In the genomic region with DNA sequence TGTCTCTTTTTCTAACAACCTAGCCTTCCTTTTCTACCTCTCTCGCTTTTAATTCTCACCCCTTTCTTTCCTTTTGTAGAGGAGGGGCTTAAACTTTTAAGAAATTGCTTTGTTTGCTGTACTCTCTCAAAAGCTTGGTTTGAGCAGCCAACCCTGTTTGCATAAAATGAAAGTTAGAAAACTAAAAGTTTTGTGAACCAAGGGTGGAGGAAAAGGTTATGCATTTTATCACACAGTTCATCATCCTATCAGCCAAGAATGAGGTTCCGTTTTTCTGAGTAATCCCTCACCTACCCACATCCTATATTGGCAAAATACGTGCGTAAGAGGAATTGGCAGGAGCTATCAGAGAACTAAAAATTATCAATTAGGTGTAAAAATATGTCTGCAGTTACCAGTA, we compare ENCODE assay signal across 15 cellular contexts. TPM values are rescaled to one million over a fixed set of nuclear protein-coding genes. Genes with fewer than 3 reads are reported as not detected.
DNase-seq lines count a peak whose midpoint lies in the region; ATAC-seq, FAIRE-seq and TF ChIP-seq lines count a peak whose summit lies in the region.
"Had no signal": no experiment of that assay in that cellular context is flagged by ENCODE, and none has a peak within 500 bp of the region (broad histone marks: within the 10 kb centered on the region; RNA-seq: fewer than 3 reads in every experiment).

No MANE protein-coding gene starts in this region.

- H3K36me3 Mint-ChIP-seq in activated T-cell treated with anti-CD3 and anti-CD28 coated beads, Interleukin-2, amount 50 U/mL, for 4 hours (ENCODE audit: insufficient read depth), result no peaks in the 10 kb centered on the region
- H3K36me3 Mint-ChIP-seq: immature natural killer cell had no signal

- BruUV-seq in PC-3 (replicated peaks; lab: Mats Ljungman, UMichigan), result no TSS peak
- BruUV-seq in GM12878 (replicated peaks; lab: Mats Ljungman, UMichigan), result no TSS peak

- CTCF ChIA-PET in PC-3 (lab: Charles Lee), result no interaction called here
- CTCF ChIA-PET in GM12878 (lab: Yijun Ruan, JAX), result interaction anchor here (1.8 kb wide), 1 partner anchor 18 kb away, joined by 5 read pairs; no protein-coding TSS in a partner anchor

- POLR2A ChIA-PET in PC-3 (lab: Charles Lee; ENCODE audit: unreplicated experiment) (no interaction called here), GM12878 (lab: Charles Lee) (interaction anchor here (1.5 kb wide), 1 partner anchor 24 kb away, joined by 3 read pairs; no protein-coding TSS in a partner anchor)

- intact Hi-C loops in PC-3 (cut with micrococcal nuclease), result no loop called here
- intact Hi-C loops in GM12878 (cut with micrococcal nuclease; ENCODE audit: unreplicated experiment), result no loop called here

- no peak for DNase-seq in activated T-cell treated with anti-CD3 and anti-CD28 coated beads, Interleukin-2, amount 50 U/mL, for 4 hours
- DNase-seq in activated T-cell treated with anti-CD3 and anti-CD28 coated beads, Interleukin-2, amount 50 U/mL, for 48 hours, result no peak
- DNase-seq in PC-3 (peak; percentile 45), GM12878 (ENCODE audit: low read depth, low spot score) (no peak), smooth muscle cell (lab: John Stamatoyannopoulos, UW; ENCODE audit: unreplicated experiment) (no peak), occipital lobe (lab: John Stamatoyannopoulos, UW) (no peak), OCI-M2 (lab: John Stamatoyannopoulos, UW; ENCODE audit: unreplicated experiment) (no peak), dermis blood vessel endothelial cell (no peak)
- DNase-seq: activated CD4-positive, alpha-beta T cell treated with anti-CD3 and anti-CD28 coated beads for 48 hours; esophagus squamous epithelium; immature natural killer cell; stimulated activated CD4-positive, alpha-beta T cell treated with anti-CD3 and anti-CD28 coated beads, Interleukin-1b, Interleukin-23, amount 100 ng/mL, for 48 hours had no signal

- H3K79me2 ChIP-seq in PC-3 (ENCODE audit: low read length) (no peaks in the 10 kb centered on the region), GM12878 (ENCODE audit: control insufficient read depth, insufficient read depth, low read length) (no peaks in the 10 kb centered on the region), smooth muscle cell (ENCODE audit: low read depth) (no peaks in the 10 kb centered on the region)

- peak overlapping the region; percentile 36 for H3K4me3 Mint-ChIP-seq in activated T-cell treated with anti-CD3 and anti-CD28 coated beads, Interleukin-2, amount 50 U/mL, for 4 hours
- H3K4me3 Mint-ChIP-seq: immature natural killer cell had no signal

- H3F3A ChIP-seq in PC-3 (ENCODE audit: low read length, unreplicated experiment), result no peaks in the 10 kb centered on the region
- H3F3A ChIP-seq in smooth muscle cell (ENCODE audit: low read depth), result peaks cover 10% of the 10 kb centered on the region

- peak overlapping the region; percentile 30; the same call in 1 of the 2 replicates for H3K4me3 ChIP-seq in PC-3 (ENCODE audit: low read length)
- H3K4me3 ChIP-seq in GM12878, result no peak overlapping the region; the same call in 1 of the 2 replicates
- H3K4me3 ChIP-seq in smooth muscle cell, result no peak overlapping the region
- H3K4me3 ChIP-seq: esophagus squamous epithelium, vagina had no signal

- peak overlapping the region; percentile 58 for H3K27ac ChIP-seq in PC-3 (ENCODE audit: low read length)
- no peak overlapping the region for H3K27ac ChIP-seq in GM12878 (ENCODE audit: control insufficient read depth, insufficient read depth)
- H3K27ac ChIP-seq in smooth muscle cell (ENCODE audit: low read depth), result peak overlapping the region; percentile 32
- H3K27ac ChIP-seq: esophagus squamous epithelium, vagina had no signal

- no peak for FAIRE-seq in GM12878 (lab: Jason Lieb, UNC)
- FAIRE-seq: H1 had no signal

- TF ChIP-seq RAD21 in GM12878 (IDR thresholded peaks at IDR 0.05; ENCODE audit: insufficient read depth, low read depth, low read length), result no peak

- TF ChIP-seq CTCF in PC-3 (conservative IDR thresholded peaks at IDR 0.05; ENCODE audit: low read depth, low read length), result no peak
- TF ChIP-seq CTCF in GM12878 (IDR thresholded peaks at IDR 0.05 in 2 of 3, conservative IDR thresholded peaks at IDR 0.05 in 1 of 3; ENCODE audit: control insufficient read depth in 2 of 3, extremely low read depth in 1 of 3, insufficient read depth in 1 of 3, low read depth in 3 of 3, low read length in 3 of 3), result no peak
- TF ChIP-seq CTCF in smooth muscle cell (IDR thresholded peaks at IDR 0.05; ENCODE audit: borderline replicate concordance, insufficient read depth, poor library complexity, severe bottlenecking), result no peak

- SMC1A ChIA-PET in GM12878 (lab: Charles Lee; ENCODE audit: uncharacterized antibody, unreplicated experiment), result interaction anchor here (0.6 to 1.7 kb wide), 7 partner anchors 13 to 176 kb away, joined by 3 to 6 read pairs (median 3); no protein-coding TSS in a partner anchor

- RAD21 ChIA-PET in GM12878 (lab: Charles Lee; ENCODE audit: unreplicated experiment), result interaction anchor here (0.7 to 2.1 kb wide), 3 partner anchors 8 to 177 kb away, joined by 3 to 8 read pairs (median 5); no protein-coding TSS in a partner anchor

- ATAC-seq in activated T-cell treated with anti-CD3 and anti-CD28 coated beads, Interleukin-2, amount 50 U/mL, for 4 hours, result peak; percentile 30 to 46
- ATAC-seq in PC-3, result no peak
- ATAC-seq in GM12878, result peak; percentile 74

- H3K4me1 ChIP-seq in PC-3 (ENCODE audit: insufficient read depth, low read length) (peaks cover 28% of the 10 kb centered on the region), GM12878 (ENCODE audit: control insufficient read depth, insufficient read depth, low read length) (peaks cover 16% of the 10 kb centered on the region), smooth muscle cell (ENCODE audit: low read depth) (peaks cover 7% of the 10 kb centered on the region)

- H3K36me3 ChIP-seq in PC-3 (ENCODE audit: low read depth, low read length), result no peaks in the 10 kb centered on the region
- H3K36me3 ChIP-seq in GM12878 (ENCODE audit: control insufficient read depth in 2 of 2, insufficient read depth in 2 of 2, low read length in 1 of 2), result no peaks in the 10 kb centered on the region
- no peaks in the 10 kb centered on the region for H3K36me3 ChIP-seq in smooth muscle cell (ENCODE audit: low read depth)
- H3K36me3 ChIP-seq: esophagus squamous epithelium, vagina had no signal

- H3K9me3 ChIP-seq in PC-3 (ENCODE audit: low read length), result no peaks in the 10 kb centered on the region
- no peaks in the 10 kb centered on the region; the same call in 2 of the 3 replicates for H3K9me3 ChIP-seq in GM12878 (replicated peaks; ENCODE audit: control insufficient read depth, insufficient read depth, low read length)
- no peaks in the 10 kb centered on the region for H3K9me3 ChIP-seq in smooth muscle cell (replicated peaks; ENCODE audit: low read depth)
- H3K9me3 ChIP-seq: esophagus squamous epithelium, vagina had no signal

- H4K20me1 ChIP-seq in PC-3 (ENCODE audit: low read length) (no peaks in the 10 kb centered on the region), GM12878 (ENCODE audit: control insufficient read depth, insufficient read depth) (no peaks in the 10 kb centered on the region), smooth muscle cell (ENCODE audit: low read depth) (no peaks in the 10 kb centered on the region)

- TF ChIP-seq EP300 in GM12878 (IDR thresholded peaks at IDR 0.05; ENCODE audit: borderline replicate concordance in 1 of 2, control insufficient read depth in 1 of 2, low read depth in 2 of 2, low read length in 2 of 2), result no peak; a peak in 1 of 4 replicates

- H3K4me2 ChIP-seq in PC-3 (ENCODE audit: low read length) (peak overlapping the region; percentile 76), GM12878 (ENCODE audit: control insufficient read depth, insufficient read depth) (peak overlapping the region; percentile 35; the same call in 1 of the 2 replicates), smooth muscle cell (peak overlapping the region; percentile 56)

- in situ Hi-C loops in GM12878 (cut with MboI), result no loop called here

- H3K9ac ChIP-seq in PC-3 (ENCODE audit: low read length) (peak overlapping the region; percentile 34; the same call in 1 of the 2 replicates), GM12878 (ENCODE audit: control insufficient read depth, insufficient read depth, low read length) (no peak overlapping the region), smooth muscle cell (ENCODE audit: low read depth) (no peak overlapping the region)

- no peaks in the 10 kb centered on the region for H3K9me3 Mint-ChIP-seq in activated T-cell treated with anti-CD3 and anti-CD28 coated beads, Interleukin-2, amount 50 U/mL, for 4 hours
- H3K9me3 Mint-ChIP-seq: immature natural killer cell had no signal

- no peaks in the 10 kb centered on the region for H3K9me2 ChIP-seq in PC-3 (replicated peaks; ENCODE audit: low read length)

- WGBS in GM12878 (ENCODE audit: insufficient coverage, insufficient replicate concordance, low lambda C conversion rate, missing lambda C conversion rate), result 23% methylated on average over 4 of the region's 4 CpGs
- WGBS in smooth muscle cell (ENCODE audit: low lambda C conversion rate), result 68% methylated on average over 4 of the region's 4 CpGs

- no peaks in the 10 kb centered on the region for H3K27me3 Mint-ChIP-seq in activated T-cell treated with anti-CD3 and anti-CD28 coated beads, Interleukin-2, amount 50 U/mL, for 4 hours (ENCODE audit: low read depth)
- H3K27me3 Mint-ChIP-seq: progenitor cell of endocrine pancreas had no signal

- H3K4me1 Mint-ChIP-seq in activated T-cell treated with anti-CD3 and anti-CD28 coated beads, Interleukin-2, amount 50 U/mL, for 4 hours (ENCODE audit: low read depth), result peaks cover 11% of the 10 kb centered on the region

- TF ChIP-seq POLR2A in GM12878 (IDR thresholded peaks at IDR 0.05; ENCODE audit: low read depth, low read length), result no peak

- H2AFZ ChIP-seq in PC-3 (ENCODE audit: low read length) (no peak overlapping the region), GM12878 (ENCODE audit: control insufficient read depth, low read depth, low read length) (peak overlapping the region; percentile 55), smooth muscle cell (ENCODE audit: low read depth) (peak overlapping the region; percentile 85)

- H3K27me3 ChIP-seq in PC-3 (ENCODE audit: low read length), result no peaks in the 10 kb centered on the region
- no peaks in the 10 kb centered on the region for H3K27me3 ChIP-seq in GM12878 (replicated peaks in 1 of 2; ENCODE audit: control insufficient read depth in 2 of 2, insufficient read depth in 2 of 2, low read length in 1 of 2)
- H3K27me3 ChIP-seq in smooth muscle cell (ENCODE audit: low read depth), result no peaks in the 10 kb centered on the region
- H3K27me3 ChIP-seq: esophagus squamous epithelium, vagina had no signal

RNA-seq across cellular contexts. Expression of gene PTP4A1, which starts 42.8 kb away (rescaled TPM):
- 10 to 100 TPM; 64.2 to 71.1 (median 70.3) TPM for total RNA-seq in activated T-cell treated with anti-CD3 and anti-CD28 coated beads, Interleukin-2, amount 50 U/mL, for 4 hours
- total RNA-seq in PC-3 (2014; rRNA removed) (29.9 and 45.7 TPM in 2 replicates), GM12878 (2014; rRNA removed) (14.0 and 18.3 TPM in 2 replicates), GM12878 (2014; rRNA removed; fragmentation: Illumina TruSeq; extraction: Trizol) (9.4 and 12.0 TPM in 2 replicates), GM12878 (2021) (67.4 and 70.1 TPM in 2 replicates), smooth muscle cell (50.3 and 98.8 TPM in 2 replicates), occipital lobe (83.0 TPM), dermis blood vessel endothelial cell (27.9 and 73.0 TPM in 2 replicates)
- total RNA-seq in GM12878 (2013; cell fraction: nucleolus; rRNA removed), result 33.9 and 34.0 TPM in 2 replicates
- 36.6 TPM for polyA plus RNA-seq in GM12878 (2011; ENCODE audit: low read depth)
- polyA plus RNA-seq in GM12878 (2011; rRNA removed) (25.4 and 32.3 TPM in 2 replicates), GM12878 (2014; fragmentation: Illumina TruSeq; extraction: Trizol) (79.3 and 104 TPM in 2 replicates), GM12878 (2014; fragmentation: Nextera tagmentation; extraction: Ambion mirVana) (not detected), GM12878 (2014; rRNA removed) (8.5 and 10.5 TPM in 2 replicates), GM12878 (2016; fragmentation: Nextera tagmentation; extraction: Ambion mirVana) (100 to 1,000 TPM; 171 to 190 TPM), smooth muscle cell (147 and 155 TPM in 2 replicates)
- 7.8 and 20.7 TPM in 2 replicates for polyA plus RNA-seq in GM12878 (2011; cell fraction: cytosol; rRNA removed)
- 19.5 and 20.0 TPM in 2 replicates for polyA plus RNA-seq in GM12878 (2011; cell fraction: nucleus; rRNA removed)
- 46.3 and 55.4 TPM in 2 replicates for polyA plus RNA-seq in GM12878 (2012)
- polyA minus RNA-seq in GM12878 (2011; rRNA and poly(A)+ RNA removed), result 19.1 and 31.9 TPM in 2 replicates
- 25.9 and 30.9 TPM in 2 replicates for polyA minus RNA-seq in GM12878 (2011; cell fraction: cytosol; rRNA and poly(A)+ RNA removed)
- 38.3 and 65.9 TPM in 2 replicates for polyA minus RNA-seq in GM12878 (2011; cell fraction: nucleus; rRNA and poly(A)+ RNA removed)
